ENCODE assay signal across 20 cellular contexts in genomic region chr4:73213917-73214663, GRCh38. TPM values are rescaled to one million over a fixed set of nuclear protein-coding genes. Genes with fewer than 3 reads are reported as not detected.
DNase-seq lines count a peak whose midpoint lies in the region; ATAC-seq, FAIRE-seq and TF ChIP-seq lines count a peak whose summit lies in the region.
"Had no signal": no experiment of that assay in that cellular context is flagged by ENCODE, and none has a peak within 500 bp of the region (broad histone marks: within the 10 kb centered on the region; RNA-seq: fewer than 3 reads in every experiment).

No MANE protein-coding gene starts in this region.

- no peaks in the 10 kb centered on the region for H3F3A ChIP-seq in MM.1S (ENCODE audit: insufficient read depth, low read length)

- peak; percentile 42 for FAIRE-seq in K562 (lab: Jason Lieb, UNC)

- TF ChIP-seq RAD21 in K562 (CRISPR knock-in tag; conservative IDR thresholded peaks at IDR 0.05 in 1 of 2, IDR thresholded peaks at IDR 0.05 in 1 of 2), result no peak

- DNase-seq in HT1080 (ENCODE audit: low read depth), result peak; percentile 10
- DNase-seq in K562 (ENCODE audit: extremely low read depth in 1 of 4, low spot score in 3 of 4), result no peak
- no peak for DNase-seq in foreskin keratinocyte
- no peak for DNase-seq in MM.1S
- no peak for DNase-seq in NK-92 treated with Interleukin-12 subunit alpha and Interleukin-12 subunit beta, amount 100 ng/mL, for 24 hours (lab: John Stamatoyannopoulos, UW)
- DNase-seq in BE2C, result no peak
- DNase-seq in NCI-H524 (lab: John Stamatoyannopoulos, UW), result no peak
- DNase-seq: activated CD4-positive, alpha-beta T cell treated with anti-CD3 and anti-CD28 coated beads, Interleukin-2, amount 50 U/mL, for 48 hours; activated naive CD4-positive, alpha-beta T cell treated with anti-CD3 and anti-CD28 coated beads, Interleukin-2, amount 10 ng/mL, durations not matched to agents 7 days and 5 days; activated T-cell treated with anti-CD3 and anti-CD28 coated beads for 4 hours; heart left ventricle; mammary epithelial cell; naive thymus-derived CD4-positive, alpha-beta T cell; NCI-H187; NCI-H446; posterior cingulate gyrus; SHP77; stimulated activated CD4-positive, alpha-beta T cell treated with anti-CD3 and anti-CD28 coated beads, Interleukin-4, amount 100 ng/mL, for 24 hours had no signal

- H4K20me1 ChIP-seq in K562 (replicated peaks; ENCODE audit: control insufficient read depth, insufficient read depth, low read length), result no peaks in the 10 kb centered on the region
- H4K20me1 ChIP-seq in MM.1S (ENCODE audit: insufficient read depth, low read length), result peaks cover 14% of the 10 kb centered on the region; the same call in 1 of the 2 replicates

- no peak overlapping the region for H3K9ac ChIP-seq in K562 (ENCODE audit: insufficient read depth in 1 of 2, low read depth in 2 of 2, low read length in 2 of 2)
- H3K9ac ChIP-seq in MM.1S (ENCODE audit: low read length), result no peak overlapping the region

- peaks cover 98% of the 10 kb centered on the region for H3K79me2 ChIP-seq in K562 (ENCODE audit: control insufficient read depth, insufficient read depth, low read length)
- H3K79me2 ChIP-seq in MM.1S (ENCODE audit: low read length), result peaks cover 97% of the 10 kb centered on the region

- no peak for TF ChIP-seq POLR2A in K562 (conservative IDR thresholded peaks at IDR 0.05)

- H3K4me3 ChIP-seq in K562 (no peak overlapping the region), MM.1S (ENCODE audit: low read length) (no peak overlapping the region), BE2C (ENCODE audit: low read depth, low read length) (no peak overlapping the region)
- H3K4me3 ChIP-seq: heart left ventricle, skin epidermis had no signal

- no peaks in the 10 kb centered on the region; a peak in 1 of 5 replicates for H3K4me1 ChIP-seq in K562 (replicated peaks in 1 of 2; ENCODE audit: control insufficient read depth in 2 of 2, insufficient read depth in 2 of 2, low read length in 2 of 2)
- peaks cover 17% of the 10 kb centered on the region for H3K4me1 ChIP-seq in foreskin keratinocyte
- no peaks in the 10 kb centered on the region for H3K4me1 ChIP-seq in MM.1S (ENCODE audit: low read length)
- H3K4me1 ChIP-seq in BE2C, result no peaks in the 10 kb centered on the region

- intact Hi-C loops in K562 (cut with micrococcal nuclease), result no loop called here

- TF ChIP-seq CTCF in K562 (IDR thresholded peaks at IDR 0.05 in 2 of 3, conservative IDR thresholded peaks at IDR 0.05 in 1 of 3; ENCODE audit: insufficient read depth in 2 of 3, low read depth in 1 of 3, low read length in 3 of 3), result no peak
- no peak for TF ChIP-seq CTCF in foreskin keratinocyte (conservative IDR thresholded peaks at IDR 0.05)
- no peak for TF ChIP-seq CTCF in MM.1S (IDR thresholded peaks at IDR 0.05; ENCODE audit: low read length)
- TF ChIP-seq CTCF in BE2C (IDR thresholded peaks at IDR 0.05; ENCODE audit: low read depth, low read length), result no peak

- H3K27ac ChIP-seq in K562 (ENCODE audit: extremely low read depth, low read depth, low read length) (no peak overlapping the region), foreskin keratinocyte (peak overlapping the region; percentile 46), MM.1S (ENCODE audit: low read length) (no peak overlapping the region)
- H3K27ac ChIP-seq: skin epidermis, VCaP had no signal

- H2AFZ ChIP-seq in K562 (ENCODE audit: low read depth, low read length) (no peak overlapping the region), MM.1S (ENCODE audit: low read length) (no peak overlapping the region)

- H3K9me1 ChIP-seq in K562 (ENCODE audit: control insufficient read depth, insufficient read depth, low read length), result no peaks in the 10 kb centered on the region

- no peak overlapping the region for H3K4me2 ChIP-seq in K562 (ENCODE audit: insufficient read depth, low read length)
- no peak overlapping the region for H3K4me2 ChIP-seq in MM.1S (ENCODE audit: low read depth, low read length)

- in situ Hi-C loops in K562 (cut with MboI), result no loop called here

- POLR2A ChIA-PET in K562 (lab: Yijun Ruan, JAX), result interaction anchor here (1.0 kb wide), 1 partner anchor 9 kb away, joined by 4 read pairs; no protein-coding TSS in a partner anchor

- TF ChIP-seq EP300 in K562 (IDR thresholded peaks at IDR 0.05; ENCODE audit: low read length), result no peak

- H3K36me3 ChIP-seq in K562 (ENCODE audit: control insufficient read depth, insufficient read depth, low read length) (peaks cover 61% of the 10 kb centered on the region), MM.1S (replicated peaks; ENCODE audit: insufficient read depth, low read length) (no peaks in the 10 kb centered on the region), BE2C (peaks cover 19% of the 10 kb centered on the region)

- H3K9me2 ChIP-seq in MM.1S (replicated peaks; ENCODE audit: insufficient read depth, low read length), result no peaks in the 10 kb centered on the region

- WGBS in K562 (ENCODE audit: insufficient coverage, low coverage, missing lambda C conversion rate), result 88% methylated on average over 2 of the region's 2 CpGs

- H3K9me3 ChIP-seq in K562 (replicated peaks; ENCODE audit: control insufficient read depth, insufficient read depth, low read depth, low read length) (no peaks in the 10 kb centered on the region), MM.1S (replicated peaks; ENCODE audit: insufficient read depth, low read length) (no peaks in the 10 kb centered on the region), BE2C (no peaks in the 10 kb centered on the region)
- H3K9me3 ChIP-seq: heart left ventricle had no signal

- CTCF ChIA-PET in K562 (lab: Yijun Ruan, JAX; ENCODE audit: low intra/inter-chr PET ratio), result no interaction called here

- ATAC-seq in K562 (peak; percentile 14; the same call in 2 of the 3 replicates), foreskin keratinocyte (no peak)
- ATAC-seq: naive thymus-derived CD4-positive, alpha-beta T cell had no signal

- no peaks in the 10 kb centered on the region for H3K27me3 ChIP-seq in K562 (ENCODE audit: control insufficient read depth in 2 of 2, insufficient read depth in 2 of 2, low read length in 2 of 2)
- no peaks in the 10 kb centered on the region for H3K27me3 ChIP-seq in foreskin keratinocyte
- no peaks in the 10 kb centered on the region for H3K27me3 ChIP-seq in MM.1S (replicated peaks; ENCODE audit: insufficient read depth, low read length)
- H3K27me3 ChIP-seq in BE2C, result no peaks in the 10 kb centered on the region
- H3K27me3 ChIP-seq: heart left ventricle had no signal

- no TSS peak for BruUV-seq in K562 (replicated peaks; lab: Mats Ljungman, UMichigan)

TF ChIP-seq in K562, 482 proteins besides CTCF, POLR2A, EP300 and RAD21:
- TF ChIP-seq HMBOX1 (IDR thresholded peaks at IDR 0.05), result 0 out of 2 replicates have a peak, but pooled peaks have one; percentile 45
- no peak for TF ChIP-seq HDAC6 (IDR thresholded peaks at IDR 0.05; ENCODE audit: low read depth, low read length)
TF ChIP-seq in K562: peak in this region for 1.

RNA-seq across cellular contexts. Expression of gene ANKRD17, which starts 44.5 kb away (rescaled TPM):
- 39.7 and 42.4 TPM in 2 replicates for total RNA-seq in HT1080 (2014; rRNA removed; shearing (Covaris generic))
- polyA plus RNA-seq in HT1080 (2015; cell fraction: cytosol; rRNA removed), result 20.4 and 27.6 TPM in 2 replicates
- polyA plus RNA-seq in HT1080 (2015; cell fraction: nucleus; rRNA removed), result 77.5 and 79.5 TPM in 2 replicates
- total RNA-seq in K562 (2011; cell fraction: chromatin; rRNA removed; ENCODE audit: low replicate concordance), result 75.2 and 214 TPM in 2 replicates
- total RNA-seq in K562 (2011; cell fraction: nucleolus; rRNA removed), result 40.7 and 57.2 TPM in 2 replicates
- total RNA-seq in K562 (2011; cell fraction: nucleoplasm; rRNA removed), result 73.1 and 77.5 TPM in 2 replicates
- total RNA-seq in K562 (2014; rRNA removed) (40.0 and 42.2 TPM in 2 replicates), K562 (2014; rRNA removed; fragmentation: Illumina TruSeq; extraction: Trizol) (52.2 and 59.0 TPM in 2 replicates), K562 (2015; rRNA removed; fragmentation: Illumina TruSeq; extraction: Trizol) (53.8 and 55.5 TPM in 2 replicates), K562 (2021) (67.4 and 73.2 TPM in 2 replicates), foreskin keratinocyte (45.5 and 49.9 TPM in 2 replicates)
- polyA plus RNA-seq in K562 (2011; rRNA removed) (86.9 and 89.3 TPM in 2 replicates), K562 (2014; fragmentation: Illumina TruSeq; extraction: Trizol) (55.0 and 58.9 TPM in 2 replicates), K562 (2014; fragmentation: Nextera tagmentation; extraction: Ambion mirVana) (10 to 100 TPM; 25.5 to 26.9 TPM), K562 (2014; rRNA removed) (34.4 and 37.8 TPM in 2 replicates), foreskin keratinocyte (9.0 and 12.1 TPM in 2 replicates)
- 46.3 and 63.7 TPM in 2 replicates for polyA plus RNA-seq in K562 (2011; cell fraction: cytosol; rRNA removed)
- 73.9 and 82.8 TPM in 2 replicates for polyA plus RNA-seq in K562 (2011; cell fraction: nucleus; rRNA removed)
- polyA plus RNA-seq in K562 (2012), result 26.2 and 39.0 TPM in 2 replicates
- 220 and 227 TPM in 2 replicates for polyA minus RNA-seq in K562 (2011; rRNA and poly(A)+ RNA removed)
- 81.2 and 104 TPM in 2 replicates for polyA minus RNA-seq in K562 (2011; cell fraction: cytosol; rRNA and poly(A)+ RNA removed)
- polyA minus RNA-seq in K562 (2011; cell fraction: nucleus; rRNA and poly(A)+ RNA removed), result 58.8 and 101 TPM in 2 replicates
- 32.7 TPM for polyA plus RNA-seq in BE2C (2012; ENCODE audit: insufficient read depth, insufficient read length, low read depth)
